Comparison of ENCODE assay signal across 25 cellular contexts in the genomic region with DNA sequence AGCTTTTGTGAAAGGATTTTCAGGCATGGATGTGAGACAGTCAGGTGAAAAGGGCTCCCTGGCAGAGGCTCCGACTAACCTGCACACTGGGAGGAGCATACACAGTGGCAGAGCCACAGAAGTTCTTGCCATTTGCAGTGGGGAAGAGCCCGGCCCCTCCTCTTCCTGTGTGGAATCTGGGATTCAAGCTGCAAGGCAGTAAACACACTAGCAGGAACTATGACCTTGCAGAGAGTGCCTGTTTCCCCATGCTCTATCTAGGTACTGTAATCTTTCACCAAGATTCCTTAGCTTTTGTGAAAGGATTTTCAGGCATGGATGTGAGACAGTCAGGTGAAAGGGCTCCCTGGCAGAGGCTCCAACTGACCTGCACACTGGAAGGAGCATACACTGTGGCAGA. TPM values are rescaled to one million over a fixed set of nuclear protein-coding genes. Genes with fewer than 3 reads are reported as not detected.
"Had no signal": no experiment of that assay in that cellular context is flagged by ENCODE, and none has a peak within 500 bp of the region (broad histone marks: within the 10 kb centered on the region; RNA-seq: fewer than 3 reads in every experiment).

No MANE protein-coding gene starts in this region.

- H3K36me3 Mint-ChIP-seq: stimulated activated effector memory CD8-positive, alpha-beta T cell treated with anti-CD3 and anti-CD28 coated beads, Interleukin-12 subunit alpha, Interleukin-12 subunit beta, amount 100 ng/mL, for 72 hours had no signal

- H3K4me1 Mint-ChIP-seq: nephron; neural crest cell; stimulated activated effector memory CD8-positive, alpha-beta T cell treated with anti-CD3 and anti-CD28 coated beads, Interleukin-12 subunit alpha, Interleukin-12 subunit beta, amount 100 ng/mL, for 72 hours; stimulated activated naive CD8-positive, alpha-beta T cell treated with anti-CD3 and anti-CD28 coated beads, Interleukin-15, amount 100 ng/mL, for 72 hours had no signal

- DNase-seq: head of caudate nucleus; hippocampal formation; left ventricle myocardium inferior; midbrain; naive thymus-derived CD8-positive, alpha-beta T cell; nucleus accumbens; pancreas; retina; stimulated activated CD4-positive, alpha-beta T cell treated with anti-CD3 and anti-CD28 coated beads, Interleukin-12 subunit alpha, Interleukin-12 subunit beta, amount 100 ng/mL, for 4 hours; stimulated activated CD4-positive, alpha-beta T cell treated with anti-CD3 and anti-CD28 coated beads, Interleukin-15, amount 100 ng/mL, for 24 hours; stimulated activated CD4-positive, alpha-beta T cell treated with anti-CD3 and anti-CD28 coated beads, Interleukin-4, amount 100 ng/mL, for 24 hours; stimulated activated naive CD4-positive, alpha-beta T cell treated with Interleukin-2 at 50 U/mL for 16 hours; stimulated activated naive CD8-positive, alpha-beta T cell treated with anti-CD3 and anti-CD28 coated beads, Interleukin-15, amount 100 ng/mL, for 72 hours; substantia nigra; upper lobe of left lung had no signal

- H3K27ac ChIP-seq: left ventricle myocardium inferior, pancreas, prostate gland, skin epidermis, tibial nerve, upper lobe of left lung had no signal

- H3K9me3 ChIP-seq: left ventricle myocardium inferior, pancreas, prostate gland, tibial nerve, upper lobe of left lung had no signal

- H3K4me3 ChIP-seq: left ventricle myocardium inferior, lung, pancreas, prostate gland, skin epidermis, tibial nerve, upper lobe of left lung had no signal

- H3K27me3 Mint-ChIP-seq: naive thymus-derived CD8-positive, alpha-beta T cell; stimulated activated naive CD8-positive, alpha-beta T cell treated with anti-CD3 and anti-CD28 coated beads, Interleukin-15, amount 100 ng/mL, for 72 hours had no signal

- H3K27me3 ChIP-seq: tibial nerve, upper lobe of left lung had no signal

- H3K4me3 Mint-ChIP-seq: naive thymus-derived CD8-positive, alpha-beta T cell; nephron; neural crest cell; stimulated activated effector memory CD8-positive, alpha-beta T cell treated with anti-CD3 and anti-CD28 coated beads, Interleukin-12 subunit alpha, Interleukin-12 subunit beta, amount 100 ng/mL, for 72 hours; stimulated activated naive CD8-positive, alpha-beta T cell treated with anti-CD3 and anti-CD28 coated beads, Interleukin-15, amount 100 ng/mL, for 72 hours had no signal

- FAIRE-seq: keratinocyte, pancreas had no signal

- H3K9me3 Mint-ChIP-seq: stimulated activated effector memory CD8-positive, alpha-beta T cell treated with anti-CD3 and anti-CD28 coated beads, Interleukin-12 subunit alpha, Interleukin-12 subunit beta, amount 100 ng/mL, for 72 hours; stimulated activated naive CD8-positive, alpha-beta T cell treated with anti-CD3 and anti-CD28 coated beads, Interleukin-15, amount 100 ng/mL, for 72 hours had no signal

- H3K4me1 ChIP-seq: left ventricle myocardium inferior, pancreas, prostate gland, tibial nerve, upper lobe of left lung had no signal

- ATAC-seq: naive thymus-derived CD8-positive, alpha-beta T cell; pancreas; right cardiac atrium; sciatic nerve; stimulated activated effector memory CD8-positive, alpha-beta T cell treated with anti-CD3 and anti-CD28 coated beads, Interleukin-12 subunit alpha, Interleukin-12 subunit beta, amount 100 ng/mL, for 72 hours; stimulated activated naive CD8-positive, alpha-beta T cell treated with anti-CD3 and anti-CD28 coated beads, Interleukin-15, amount 100 ng/mL, for 72 hours had no signal

- H3K36me3 ChIP-seq: left ventricle myocardium inferior, pancreas, prostate gland, tibial nerve, upper lobe of left lung had no signal

- H3K27ac Mint-ChIP-seq: naive thymus-derived CD8-positive, alpha-beta T cell; nephron; stimulated activated effector memory CD8-positive, alpha-beta T cell treated with anti-CD3 and anti-CD28 coated beads, Interleukin-12 subunit alpha, Interleukin-12 subunit beta, amount 100 ng/mL, for 72 hours; stimulated activated naive CD8-positive, alpha-beta T cell treated with anti-CD3 and anti-CD28 coated beads, Interleukin-15, amount 100 ng/mL, for 72 hours had no signal

RNA-seq across cellular contexts. Expression of a gene that starts 19.8 kb away (rescaled TPM):
- total RNA-seq: naive thymus-derived CD8-positive, alpha-beta T cell had no signal
